In genomic region chr3:157257101-157257500, GRCh38 we compare ENCODE assay signal across 23 cellular contexts.
"Had no signal": no experiment of that assay in that cellular context is flagged by ENCODE, and none has a peak within 500 bp of the region (broad histone marks: within the 10 kb centered on the region; RNA-seq: fewer than 3 reads in every experiment).

No MANE protein-coding gene starts in this region.

- H3K9me3 Mint-ChIP-seq: activated T-cell treated with anti-CD3 and anti-CD28 coated beads, Interleukin-2, amount 50 U/mL, for 4 hours; activated T-helper 2 cell treated with anti-CD3 and anti-CD28 coated beads, Interferon-gamma antibody, Interleukin-2, Interleukin-4, amounts not matched to agents 10 μg/mL and 5 μg/mL and 100 μg/mL, durations not matched to agents 14 hours and 24 hours and 36 hours; natural killer cell treated with Interleukin-12 subunit alpha and Interleukin-12 subunit beta and Interleukin-15 and Interleukin-18, amount 100 ng/mL, for 72 hours had no signal

- H3K4me3 Mint-ChIP-seq: activated naive CD8-positive, alpha-beta T cell; activated T-cell treated with anti-CD3 and anti-CD28 coated beads, Interleukin-2, amount 50 U/mL, for 4 hours; natural killer cell treated with Interleukin-12 subunit alpha and Interleukin-12 subunit beta and Interleukin-15 and Interleukin-18, amount 100 ng/mL, for 72 hours had no signal

- H3K36me3 Mint-ChIP-seq: natural killer cell treated with Interleukin-12 subunit alpha and Interleukin-12 subunit beta and Interleukin-15 and Interleukin-18, amount 100 ng/mL, for 72 hours had no signal

- H3K4me1 ChIP-seq: prostate gland, thyroid gland, upper lobe of right lung had no signal

- H3K27me3 ChIP-seq: heart right ventricle, ovary, right atrium auricular region, thyroid gland, upper lobe of right lung had no signal

- ATAC-seq: activated T-cell treated with anti-CD3 and anti-CD28 coated beads, Interleukin-2, amount 50 U/mL, for 4 hours; heart right ventricle; left cardiac atrium; natural killer cell treated with Interleukin-12 subunit alpha and Interleukin-12 subunit beta and Interleukin-15 and Interleukin-18, amount 100 ng/mL, for 72 hours; upper lobe of right lung had no signal

- H3K4me3 ChIP-seq: heart right ventricle, ovary, prostate gland, right atrium auricular region, thyroid gland, upper lobe of right lung had no signal

- DNase-seq: activated CD4-positive, alpha-beta T cell treated with anti-CD3 and anti-CD28 coated beads for 1 hour; activated CD8-positive, alpha-beta memory T cell treated with anti-CD3 and anti-CD28 coated beads, Interleukin-2, amount 50 U/mL, for 4 hours; activated naive CD4-positive, alpha-beta T cell; activated T-cell treated with anti-CD3 and anti-CD28 coated beads, Interleukin-2, amount 50 U/mL, for 4 hours; cerebellar nuclear complex; cortex of kidney; erythroblast; heart right ventricle; islet precursor cell; left cardiac atrium; midbrain; ovary; stimulated activated CD4-positive, alpha-beta T cell treated with anti-CD3 and anti-CD28 coated beads, Interleukin-4, amount 100 ng/mL, for 24 hours; stimulated activated naive CD4-positive, alpha-beta T cell treated with Interleukin-2 at 50 U/mL for 16 hours; substantia nigra; T-helper 9 cell; thyroid gland; upper lobe of right lung had no signal

- H3K36me3 ChIP-seq: heart right ventricle, ovary, prostate gland, right atrium auricular region, thyroid gland, upper lobe of right lung had no signal

- H3K27ac Mint-ChIP-seq: activated naive CD8-positive, alpha-beta T cell; activated T-helper 2 cell treated with anti-CD3 and anti-CD28 coated beads, Interferon-gamma antibody, Interleukin-2, Interleukin-4, amounts not matched to agents 10 μg/mL and 5 μg/mL and 100 μg/mL, durations not matched to agents 14 hours and 24 hours and 36 hours; natural killer cell treated with Interleukin-12 subunit alpha and Interleukin-12 subunit beta and Interleukin-15 and Interleukin-18, amount 100 ng/mL, for 72 hours had no signal

- H3K27me3 Mint-ChIP-seq: activated naive CD8-positive, alpha-beta T cell had no signal

- H3K27ac ChIP-seq: heart right ventricle, ovary, prostate gland, right atrium auricular region, thyroid gland, upper lobe of right lung had no signal

- H3K9me3 ChIP-seq: heart right ventricle, ovary, prostate gland, right atrium auricular region, thyroid gland, upper lobe of right lung had no signal
